In genomic region chrX:44874481-44875184, GRCh38 we compare ENCODE assay signal across 7 cellular contexts. TPM values are rescaled to one million over a fixed set of nuclear protein-coding genes. Genes with fewer than 3 reads are reported as not detected.
DNase-seq lines count a peak whose midpoint lies in the region; ATAC-seq lines count a peak whose summit lies in the region.

No MANE protein-coding gene starts in this region.

- H3K4me3 ChIP-seq in ectodermal cell (ENCODE audit: insufficient read depth, low read depth, low read length) (peak overlapping the region; percentile 70), mesodermal cell (ENCODE audit: extremely low read depth, insufficient read depth, low read length, poor library complexity, severe bottlenecking) (peak overlapping the region; percentile 67)

- 6 to 11% methylated on average over 9 to 12 of the region's 12 CpGs for WGBS in ectodermal cell, 2 experiments
- WGBS in mesodermal cell (ENCODE audit: insufficient coverage in 2 of 2), 2 experiments, result 0% methylated on average over 3 to 4 of the region's 12 CpGs

- DNase-seq in GM03348 (ENCODE audit: low spot score), result peak; percentile 50
- DNase-seq in M059J (ENCODE audit: low read depth), result peak; percentile 58
- DNase-seq in activated CD4-positive, alpha-beta T cell treated with anti-CD3 and anti-CD28 coated beads for 4 hours, result peak; percentile 32 to 60
- DNase-seq in substantia nigra (lab: John Stamatoyannopoulos, UW), result peak in 25 of 49 donors; percentile 0 to 58 (median 3)

- H3K4me1 ChIP-seq in ectodermal cell (ENCODE audit: control insufficient read depth, insufficient read depth, low read length), result no peaks in the 10 kb centered on the region
- no peaks in the 10 kb centered on the region for H3K4me1 ChIP-seq in mesodermal cell (ENCODE audit: control insufficient read depth, insufficient read depth, low read length, poor library complexity, severe bottlenecking)

- no peaks in the 10 kb centered on the region for H3K27me3 ChIP-seq in ectodermal cell (ENCODE audit: control insufficient read depth, insufficient read depth, low read length, poor library complexity, severe bottlenecking)

- no peaks in the 10 kb centered on the region for H3K9me3 ChIP-seq in ectodermal cell (ENCODE audit: control insufficient read depth, low read length)
- no peaks in the 10 kb centered on the region for H3K9me3 ChIP-seq in mesodermal cell (ENCODE audit: control insufficient read depth, low read length)

- H3K27ac ChIP-seq in ectodermal cell (ENCODE audit: insufficient read depth, low read depth, low read length, poor library complexity, severe bottlenecking) (peak overlapping the region; percentile 8), mesodermal cell (ENCODE audit: low read depth, low read length, severe bottlenecking) (peak overlapping the region; percentile 97), substantia nigra (ENCODE audit: low read depth, low read length, poor library complexity, severe bottlenecking) (peak overlapping the region; percentile 90)

- ATAC-seq in GM21526 (IDR thresholded peaks at IDR 0.05; ENCODE audit: low FRiP score, unreplicated experiment), result no peak

- no peaks in the 10 kb centered on the region for H3K36me3 ChIP-seq in ectodermal cell (ENCODE audit: control insufficient read depth, insufficient read depth, low read length)
- peaks cover 3% of the 10 kb centered on the region for H3K36me3 ChIP-seq in mesodermal cell (ENCODE audit: control insufficient read depth, insufficient read depth, low read length)

RNA-seq across cellular contexts. Expression of gene KDM6A, which starts 1.6 kb away (rescaled TPM):
- total RNA-seq in M059J (2014; rRNA removed; shearing (Covaris generic)), result 17.9 and 25.5 TPM in 2 replicates
- polyA plus RNA-seq in ectodermal cell (2013, experiment 1 of 4), result 25.8 TPM
- 29.7 TPM for polyA plus RNA-seq in ectodermal cell (2013, experiment 2 of 4)
- 21.5 TPM for polyA plus RNA-seq in ectodermal cell (2013, experiment 3 of 4)
- 22.9 TPM for polyA plus RNA-seq in ectodermal cell (2013, experiment 4 of 4)
- 21.0 TPM for polyA plus RNA-seq in mesodermal cell (2013, experiment 1 of 2)
- 23.9 TPM for polyA plus RNA-seq in mesodermal cell (2013, experiment 2 of 2)

RNA-seq across cellular contexts. Expression of gene DUSP21, which starts 30.8 kb away (rescaled TPM):
- total RNA-seq in M059J (2014; rRNA removed; shearing (Covaris generic)), result not detected in 2 replicates
- not detected for polyA plus RNA-seq in ectodermal cell (2013, experiment 1 of 4)
- not detected for polyA plus RNA-seq in ectodermal cell (2013, experiment 2 of 4)
- not detected for polyA plus RNA-seq in ectodermal cell (2013, experiment 3 of 4)
- polyA plus RNA-seq in ectodermal cell (2013, experiment 4 of 4), result not detected
- not detected for polyA plus RNA-seq in mesodermal cell (2013, experiment 1 of 2)
- polyA plus RNA-seq in mesodermal cell (2013, experiment 2 of 2), result not detected

Comparison
In these comparisons a context has a peak if more than half of its experiments do, and no peak if none do; other contexts are left out.
1. DNase-seq: peak in every context shown above with its lines; median percentile 58 in M059J; 50 in GM03348; 46 in activated CD4-positive, alpha-beta T cell treated with anti-CD3 and anti-CD28 coated beads for 4 hours; 3 in substantia nigra.
2. H3K27ac ChIP-seq: peak in every context shown above with its lines; median percentile 97 in mesodermal cell; 90 in substantia nigra; 8 in ectodermal cell.